1 cellular context compared by ENCODE assay signal in the genomic region with DNA sequence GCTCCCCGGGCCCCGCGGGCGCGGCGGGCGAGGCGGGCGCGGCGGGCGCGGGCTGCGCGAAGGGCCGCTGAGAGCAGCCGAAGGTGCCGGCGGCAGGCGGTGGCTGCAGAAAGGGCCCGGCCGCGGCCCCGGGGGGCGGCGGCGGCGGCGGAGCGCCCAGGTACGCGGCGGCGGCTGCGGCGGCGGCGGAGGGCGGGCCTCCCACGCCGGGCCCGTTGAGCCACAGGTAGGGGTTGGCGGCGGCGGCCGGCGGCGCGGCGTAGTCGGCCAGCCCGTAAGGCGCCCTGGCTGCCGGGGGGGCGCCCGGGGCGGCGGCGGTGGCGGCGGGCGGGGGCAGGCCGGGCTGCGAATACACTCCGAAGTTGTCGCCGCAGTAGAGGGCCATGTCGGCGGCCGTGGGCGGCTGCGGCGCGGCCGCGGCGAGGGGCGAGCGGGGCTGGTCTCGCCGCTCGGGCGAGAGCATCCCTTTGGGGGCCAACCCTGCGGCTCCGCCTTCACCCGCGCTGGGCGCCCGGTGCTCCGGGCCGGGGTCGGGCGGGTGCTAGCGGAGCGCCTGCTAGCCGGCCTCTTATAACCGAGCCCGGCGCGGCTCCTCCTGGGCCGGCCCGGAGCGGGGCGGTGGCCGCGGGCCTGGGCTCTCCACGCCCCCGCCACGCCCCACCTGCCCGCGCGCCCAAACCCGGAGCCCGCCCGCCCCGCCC.
TF ChIP-seq lines count a peak whose summit lies in the region.

Gene FOXI3, minus strand, starts transcription at position 543 of the 701 bp plus-strand sequence. Its CDS starts 158 bp downstream, at position 385.

TF ChIP-seq in GM23338, 12 proteins besides CTCF, POLR2A, EP300 and RAD21 (continued from another document):
- TF ChIP-seq ZNF462 (CRISPR knock-in tag; IDR thresholded peaks at IDR 0.05) (no peak), ZNF331 (CRISPR knock-in tag; IDR thresholded peaks at IDR 0.05; ENCODE audit: low read depth) (no peak)
